Comparison of ENCODE assay signal across 10 cellular contexts in the genomic region with DNA sequence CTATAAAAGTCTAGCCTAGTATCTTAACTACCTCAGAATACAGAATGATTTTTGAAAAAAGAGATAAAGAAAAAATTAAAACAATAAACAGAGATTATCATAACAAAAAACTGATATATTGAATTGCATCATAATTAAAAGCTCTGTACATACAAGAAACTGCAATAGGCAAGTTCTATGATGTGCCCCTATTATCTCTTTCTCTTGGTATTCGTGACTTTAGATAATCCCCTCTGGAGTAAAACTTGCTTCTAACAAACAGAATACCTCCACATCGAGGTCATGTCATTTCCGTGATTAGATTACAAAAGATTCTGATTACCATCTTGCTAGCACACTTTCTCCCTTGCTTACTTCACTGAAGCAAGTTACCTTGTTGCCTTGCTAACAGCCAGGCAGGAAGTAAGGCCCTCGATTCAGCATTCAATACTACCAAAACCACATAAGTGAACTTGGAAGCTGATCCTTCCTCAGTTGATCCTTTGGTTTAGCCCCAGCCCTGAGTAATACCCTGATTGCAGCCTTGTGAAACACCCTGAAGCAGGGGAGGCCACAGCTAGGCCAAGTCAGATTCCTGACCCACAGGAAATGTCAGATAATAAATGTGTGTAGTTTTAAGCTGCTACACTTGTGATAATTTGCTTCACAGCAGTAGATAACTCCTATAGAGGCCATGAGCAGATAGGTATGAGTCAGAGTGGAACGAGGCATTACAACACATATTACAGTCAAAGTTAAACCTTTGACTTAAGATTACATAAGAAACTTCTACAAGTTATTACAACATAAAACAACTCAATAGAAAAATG. TPM values are rescaled to one million over a fixed set of nuclear protein-coding genes. Genes with fewer than 3 reads are reported as not detected.
DNase-seq lines count a peak whose midpoint lies in the region; ATAC-seq and TF ChIP-seq lines count a peak whose summit lies in the region.
"Had no signal": no experiment of that assay in that cellular context is flagged by ENCODE, and none has a peak within 500 bp of the region (broad histone marks: within the 10 kb centered on the region; RNA-seq: fewer than 3 reads in every experiment).

No MANE protein-coding gene starts in this region.

- H3K4me1 Mint-ChIP-seq in activated CD8-positive, alpha-beta T cell treated with anti-CD3 and anti-CD28 coated beads, Interleukin-2, amount 10 ng/mL, durations not matched to agents 7 days and 5 days (ENCODE audit: low read depth): peaks cover 8% of the 10 kb centered on the region

- ATAC-seq in activated CD8-positive, alpha-beta T cell treated with anti-CD3 and anti-CD28 coated beads, Interleukin-2, amount 10 ng/mL, durations not matched to agents 7 days and 5 days: no peak
- ATAC-seq in HG03432 (IDR thresholded peaks at IDR 0.05; ENCODE audit: unreplicated experiment): no peak

- no peak for TF ChIP-seq POLR2A in thyroid gland (IDR thresholded peaks at IDR 0.05)

- H3K4me3 ChIP-seq in kidney epithelial cell (ENCODE audit: low read depth, low read length): no peak overlapping the region
- H3K4me3 ChIP-seq in thyroid gland (replicated peaks in 1 of 3): no peak overlapping the region
- H3K4me3 ChIP-seq: skin epidermis had no signal

- no peak overlapping the region for H3K4me3 Mint-ChIP-seq in activated CD8-positive, alpha-beta T cell treated with anti-CD3 and anti-CD28 coated beads, Interleukin-2, amount 10 ng/mL, durations not matched to agents 7 days and 5 days

- 64 to 72% methylated on average over 5 of the region's 5 CpGs for WGBS in thyroid gland, 2 donors

- no peaks in the 10 kb centered on the region for H3K27me3 ChIP-seq in kidney epithelial cell (ENCODE audit: control insufficient read depth, insufficient read depth, low read length)
- H3K27me3 ChIP-seq in thyroid gland: no peaks in the 10 kb centered on the region

- H3K9me3 Mint-ChIP-seq in activated CD8-positive, alpha-beta T cell treated with anti-CD3 and anti-CD28 coated beads, Interleukin-2, amount 10 ng/mL, durations not matched to agents 7 days and 5 days (ENCODE audit: insufficient read depth): no peaks in the 10 kb centered on the region

- no peaks in the 10 kb centered on the region for H3K4me1 ChIP-seq in thyroid gland

- intact Hi-C loops in thyroid gland (cut with DNase I): no loop called here

- no peaks in the 10 kb centered on the region for H3K36me3 Mint-ChIP-seq in activated CD8-positive, alpha-beta T cell treated with anti-CD3 and anti-CD28 coated beads, Interleukin-2, amount 10 ng/mL, durations not matched to agents 7 days and 5 days (ENCODE audit: low read depth)

- H3K36me3 ChIP-seq in kidney epithelial cell (ENCODE audit: control insufficient read depth, insufficient read depth, low read length) (no peaks in the 10 kb centered on the region), thyroid gland (no peaks in the 10 kb centered on the region)

- H3K27ac ChIP-seq in thyroid gland: no peak overlapping the region

- peak overlapping the region; percentile 13 for H3K27ac Mint-ChIP-seq in activated CD8-positive, alpha-beta T cell treated with anti-CD3 and anti-CD28 coated beads, Interleukin-2, amount 10 ng/mL, durations not matched to agents 7 days and 5 days

- TF ChIP-seq CTCF in kidney epithelial cell (IDR thresholded peaks at IDR 0.05; ENCODE audit: insufficient read depth, low read length, poor library complexity, severe bottlenecking) (no peak), thyroid gland (IDR thresholded peaks at IDR 0.05) (no peak)

- CTCF ChIA-PET in activated CD8-positive, alpha-beta T cell treated with anti-CD3 and anti-CD28 coated beads, Interleukin-2, amount 10 ng/mL, durations not matched to agents 7 days and 5 days (lab: Charles Lee): interaction anchor here (0.9 kb wide), 1 partner anchor 29 kb away, joined by 3 read pairs; no protein-coding TSS in a partner anchor

- no peaks in the 10 kb centered on the region for H3K9me3 ChIP-seq in thyroid gland

- peak; percentile 21 for DNase-seq in AG08395 (ENCODE audit: low spot score)
- DNase-seq in HT1080 (ENCODE audit: low read depth): peak; percentile 87
- no peak for DNase-seq in activated CD8-positive, alpha-beta T cell treated with anti-CD3 and anti-CD28 coated beads, Interleukin-2, amount 10 ng/mL, durations not matched to agents 7 days and 5 days
- peak; percentile 14 for DNase-seq in kidney epithelial cell (ENCODE audit: low read depth)
- no peak for DNase-seq in cerebellar cortex (ENCODE audit: low spot score)
- no peak for DNase-seq in cerebellum (ENCODE audit: low spot score)
- DNase-seq in thyroid gland: no peak
- DNase-seq: DMS79 had no signal

- POLR2A ChIA-PET in activated CD8-positive, alpha-beta T cell treated with anti-CD3 and anti-CD28 coated beads, Interleukin-2, amount 10 ng/mL, durations not matched to agents 7 days and 5 days (lab: Charles Lee): no interaction called here

- H3K27me3 Mint-ChIP-seq in activated CD8-positive, alpha-beta T cell treated with anti-CD3 and anti-CD28 coated beads, Interleukin-2, amount 10 ng/mL, durations not matched to agents 7 days and 5 days (ENCODE audit: low read depth): no peaks in the 10 kb centered on the region

RNA-seq across cellular contexts. Expression of gene TMX4, which starts 53.7 kb away (rescaled TPM):
- 12.4 and 13.8 TPM in 2 replicates for total RNA-seq in HT1080 (2014; rRNA removed; shearing (Covaris generic))
- 20.3 and 24.3 TPM in 2 replicates for polyA plus RNA-seq in HT1080 (2015; cell fraction: cytosol; rRNA removed)
- 9.2 and 9.7 TPM in 2 replicates for polyA plus RNA-seq in HT1080 (2015; cell fraction: nucleus; rRNA removed)
- 10 to 100 TPM; 24.9 to 31.6 TPM for total RNA-seq in activated CD8-positive, alpha-beta T cell treated with anti-CD3 and anti-CD28 coated beads, Interleukin-2, amount 10 ng/mL, durations not matched to agents 7 days and 5 days
- total RNA-seq in kidney epithelial cell (17.9 and 18.8 TPM in 2 replicates), cerebellum (33.1 TPM), thyroid gland (10 to 100 TPM; 49.0 to 63.8 (median 57.9) TPM)

RNA-seq across cellular contexts. Expression of gene PLCB1, which starts 58.8 kb away (rescaled TPM):
- 4.6 and 7.2 TPM in 2 replicates for total RNA-seq in HT1080 (2014; rRNA removed; shearing (Covaris generic))
- polyA plus RNA-seq in HT1080 (2015; cell fraction: cytosol; rRNA removed): 2.3 and 2.8 TPM in 2 replicates
- 2.3 and 5.4 TPM in 2 replicates for polyA plus RNA-seq in HT1080 (2015; cell fraction: nucleus; rRNA removed)
- 1 to 10 TPM in 1 of 2 experiments, under 1 TPM in 1; 0.63 to 1.5 TPM for total RNA-seq in activated CD8-positive, alpha-beta T cell treated with anti-CD3 and anti-CD28 coated beads, Interleukin-2, amount 10 ng/mL, durations not matched to agents 7 days and 5 days
- total RNA-seq in kidney epithelial cell: 2.7 and 5.1 TPM in 2 replicates
- 54.5 TPM for total RNA-seq in cerebellum
- 10 to 100 TPM in 2 of 4 donors, 1 to 10 TPM in 2; 7.3 to 14.1 (median 11.0) TPM for total RNA-seq in thyroid gland

Comparison
In these comparisons a context has a peak if more than half of its experiments do, and no peak if none do; other contexts are left out.
1. DNase-seq: peak in AG08395 (single experiment), HT1080 (single experiment) and kidney epithelial cell (single experiment); none in activated CD8-positive, alpha-beta T cell treated with anti-CD3 and anti-CD28 coated beads, Interleukin-2, amount 10 ng/mL, durations not matched to agents 7 days and 5 days (single experiment), cerebellar cortex (single experiment), cerebellum (single experiment) and thyroid gland (0 of 2).